In genomic region chr3:139327861-139328260, GRCh38 we compare ENCODE assay signal across 28 cellular contexts.
DNase-seq lines count a peak whose midpoint lies in the region; ATAC-seq and TF ChIP-seq lines count a peak whose summit lies in the region.
"Had no signal": no experiment of that assay in that cellular context is flagged by ENCODE, and none has a peak within 500 bp of the region (broad histone marks: within the 10 kb centered on the region; RNA-seq: fewer than 3 reads in every experiment).

No MANE protein-coding gene starts in this region.

- peak; percentile 12 for DNase-seq in stimulated activated CD4-positive, alpha-beta T cell treated with anti-CD3 and anti-CD28 coated beads, Interleukin-15, amount 100 ng/mL, for 24 hours
- DNase-seq in stimulated activated CD4-positive, alpha-beta T cell treated with anti-CD3 and anti-CD28 coated beads, Interleukin-4, amount 100 ng/mL, for 24 hours: no peak
- peak; percentile 54 for DNase-seq in NB4 (ENCODE audit: low read depth)
- peak; percentile 53 for DNase-seq in coronary artery (ENCODE audit: low spot score)
- no peak for DNase-seq in AG08396 (ENCODE audit: low spot score)
- no peak for DNase-seq in kidney glomerular epithelial cell (lab: John Stamatoyannopoulos, UW)
- DNase-seq: activated naive CD4-positive, alpha-beta T cell; activated T-cell treated with anti-CD3 and anti-CD28 coated beads, Interleukin-2, amount 50 U/mL, for 4 hours; aorta; CD4-positive, alpha-beta T cell; colonic mucosa; DMS 273 treated with DMSO at 0.1 percent for 48 hours; effector memory CD4-positive, alpha-beta T cell; HFFc6; lower lobe of right lung; NCI-H1092 treated with DMSO at 0.1 percent for 48 hours; NCI-H2029; NCI-H524 treated with DMSO at 0.1 percent for 48 hours; retina; small intestine had no signal

- TF ChIP-seq CTCF in NB4 (IDR thresholded peaks at IDR 0.05; ENCODE audit: low read depth, low read length): no peak
- TF ChIP-seq CTCF in coronary artery (IDR thresholded peaks at IDR 0.05): no peak

- no peak overlapping the region for H3K4me3 ChIP-seq in NB4 (ENCODE audit: low read depth, low read length)
- H3K4me3 ChIP-seq in coronary artery: no peak overlapping the region
- H3K4me3 ChIP-seq: cardiac muscle cell, colonic mucosa, GM23338, lower lobe of right lung, ovary had no signal

- H3K27ac ChIP-seq in coronary artery: no peak overlapping the region
- H3K27ac ChIP-seq: cardiac muscle cell, colonic mucosa, lower lobe of right lung, ovary, VCaP had no signal

- no peak for ATAC-seq in HG03469 (IDR thresholded peaks at IDR 0.05; ENCODE audit: unreplicated experiment)
- ATAC-seq: activated T-cell treated with anti-CD3 and anti-CD28 coated beads, Interleukin-2, amount 50 U/mL, for 4 hours; GM23338; lower lobe of right lung; natural killer cell treated with Interleukin-12 subunit alpha and Interleukin-12 subunit beta and Interleukin-15 and Interleukin-18, amount 100 ng/mL, for 72 hours; Right ventricle myocardium inferior; stimulated activated memory B cell treated with anti-CD40 and anti-IgM and Interleukin-4, amounts not matched to agents 10 μg/mL and 1 μg/mL and 100 μg/mL, for 72 hours had no signal

- TF ChIP-seq POLR2A in NB4 (IDR thresholded peaks at IDR 0.05; ENCODE audit: extremely low read depth, insufficient read length): no peak

Comparison
In these comparisons a context has a peak if more than half of its experiments do, and no peak if none do; other contexts are left out.
1. DNase-seq: peak in stimulated activated CD4-positive, alpha-beta T cell treated with anti-CD3 and anti-CD28 coated beads, Interleukin-15, amount 100 ng/mL, for 24 hours (single experiment), NB4 (single experiment) and coronary artery (single experiment); none in stimulated activated CD4-positive, alpha-beta T cell treated with anti-CD3 and anti-CD28 coated beads, Interleukin-4, amount 100 ng/mL, for 24 hours (single experiment), AG08396 (single experiment) and kidney glomerular epithelial cell (single experiment).